ENCODE assay signal across 20 cellular contexts in genomic region chr5:176736271-176736965, GRCh38.
DNase-seq lines count a peak whose midpoint lies in the region; ATAC-seq, FAIRE-seq and TF ChIP-seq lines count a peak whose summit lies in the region.
"Had no signal": no experiment of that assay in that cellular context is flagged by ENCODE, and none has a peak within 500 bp of the region (broad histone marks: within the 10 kb centered on the region; RNA-seq: fewer than 3 reads in every experiment).

No MANE protein-coding gene starts in this region.

- no peaks in the 10 kb centered on the region for H3K36me3 Mint-ChIP-seq in neural progenitor cell
- H3K36me3 Mint-ChIP-seq: activated naive CD8-positive, alpha-beta T cell; CD4-positive, CD25-positive, alpha-beta regulatory T cell had no signal

- H3K4me3 ChIP-seq in H1 (ENCODE audit: extremely low read depth in 1 of 4, insufficient read depth in 2 of 4, low read depth in 3 of 4, low read length in 4 of 4) (no peak overlapping the region), neural progenitor cell (no peak overlapping the region), psoas muscle (no peak overlapping the region)
- H3K4me3 ChIP-seq: esophagus squamous epithelium, heart left ventricle, MG63, stomach had no signal

- H2AFZ ChIP-seq in H1 (ENCODE audit: low read length) (no peak overlapping the region), neural progenitor cell (replicated peaks) (peak overlapping the region; percentile 75)

- peaks cover 14% of the 10 kb centered on the region for H3F3A ChIP-seq in neural progenitor cell (ENCODE audit: low read depth)

- no peak overlapping the region for H3K9ac ChIP-seq in H1 (replicated peaks in 1 of 4; ENCODE audit: extremely low read depth in 1 of 4, low read depth in 3 of 4, low read length in 3 of 4)
- H3K9ac ChIP-seq in neural progenitor cell: no peak overlapping the region

- H3K9me3 ChIP-seq in H1 (ENCODE audit: insufficient read depth in 2 of 2, low read depth in 1 of 2, low read length in 1 of 2): no peaks in the 10 kb centered on the region
- no peaks in the 10 kb centered on the region for H3K9me3 ChIP-seq in neural progenitor cell (ENCODE audit: low read depth)
- no peaks in the 10 kb centered on the region for H3K9me3 ChIP-seq in psoas muscle
- H3K9me3 ChIP-seq: esophagus squamous epithelium, heart left ventricle, MG63, stomach had no signal

- H3K79me1 ChIP-seq in H1 (ENCODE audit: low read depth, low read length): no peaks in the 10 kb centered on the region

- H3K4me1 Mint-ChIP-seq in neural progenitor cell: peaks cover 57% of the 10 kb centered on the region
- H3K4me1 Mint-ChIP-seq: CD4-positive, CD25-positive, alpha-beta regulatory T cell had no signal

- TF ChIP-seq CTCF in H1 (IDR thresholded peaks at IDR 0.05; ENCODE audit: control extremely low read depth in 1 of 3, insufficient read depth in 1 of 3, low read depth in 1 of 3, low read length in 3 of 3): no peak
- TF ChIP-seq CTCF in neural progenitor cell (IDR thresholded peaks at IDR 0.05): no peak
- TF ChIP-seq CTCF in psoas muscle (IDR thresholded peaks at IDR 0.05): no peak

- no peak overlapping the region for H3K4ac ChIP-seq in H1 (replicated peaks; ENCODE audit: insufficient read length, low read depth, low read length)

- H3K56ac ChIP-seq in H1 (replicated peaks; ENCODE audit: insufficient read length, low read depth, low read length): no peak overlapping the region

- no peak overlapping the region for H2BK12ac ChIP-seq in H1 (ENCODE audit: low read depth, low read length)

- H3K4me1 ChIP-seq in H1 (replicated peaks in 1 of 4; ENCODE audit: control insufficient read depth in 3 of 4, insufficient read depth in 4 of 4, low read length in 3 of 4): peaks cover 2 to 23% (median 13%) of the 10 kb centered on the region in 4 experiments
- peaks cover 45% of the 10 kb centered on the region for H3K4me1 ChIP-seq in neural progenitor cell
- H3K4me1 ChIP-seq in psoas muscle: no peaks in the 10 kb centered on the region
- H3K4me1 ChIP-seq: esophagus squamous epithelium, heart left ventricle, stomach had no signal

- peak overlapping the region; percentile 80 for H3K27ac Mint-ChIP-seq in neural progenitor cell
- H3K27ac Mint-ChIP-seq: activated naive CD8-positive, alpha-beta T cell; CD4-positive, CD25-positive, alpha-beta regulatory T cell; T-helper 17 cell had no signal

- H3K14ac ChIP-seq in H1 (ENCODE audit: insufficient read length): no peak overlapping the region

- H3K4me2 ChIP-seq in H1 (ENCODE audit: insufficient read depth in 1 of 2, low read depth in 2 of 2, low read length in 2 of 2) (no peak overlapping the region), neural progenitor cell (peak overlapping the region; percentile 19)

- ATAC-seq in HG03280 (IDR thresholded peaks at IDR 0.05; ENCODE audit: unreplicated experiment) (no peak), psoas muscle (no peak)
- ATAC-seq: heart left ventricle, T-helper 17 cell had no signal

- H3K36me3 ChIP-seq in H1 (ENCODE audit: control insufficient read depth in 2 of 4, insufficient read depth in 4 of 4, low read length in 3 of 4) (no peaks in the 10 kb centered on the region; a peak in 1 of 8 replicates), neural progenitor cell (no peaks in the 10 kb centered on the region), psoas muscle (ENCODE audit: insufficient read depth in 1 of 2, low read depth in 1 of 2) (no peaks in the 10 kb centered on the region)
- H3K36me3 ChIP-seq: esophagus squamous epithelium, heart left ventricle, MG63, stomach had no signal

- H3K23me2 ChIP-seq in H1 (ENCODE audit: low read depth, low read length): no peaks in the 10 kb centered on the region

- H2BK20ac ChIP-seq in H1 (ENCODE audit: low read length): no peak overlapping the region

- POLR2A ChIA-PET in H1 (lab: Charles Lee; ENCODE audit: partially characterized antibody): interaction anchor here (0.9 to 1.3 kb wide), 2 partner anchors 42 to 66 kb away, joined by 3 to 4 read pairs; no protein-coding TSS in a partner anchor

- no peak overlapping the region for H4K5ac ChIP-seq in H1 (ENCODE audit: insufficient read length, low read depth, low read length)

- no peak for TF ChIP-seq EP300 in H1 (IDR thresholded peaks at IDR 0.05; ENCODE audit: borderline replicate concordance in 1 of 2, low read depth in 2 of 2, low read length in 2 of 2)

- H3K4me3 Mint-ChIP-seq in neural progenitor cell: no peak overlapping the region
- H3K4me3 Mint-ChIP-seq: activated naive CD8-positive, alpha-beta T cell; CD4-positive, CD25-positive, alpha-beta regulatory T cell; neural crest cell; T-helper 17 cell had no signal

- H2AK5ac ChIP-seq in H1 (ENCODE audit: low read depth, low read length): no peak overlapping the region

- no peaks in the 10 kb centered on the region for H3K79me2 ChIP-seq in H1 (ENCODE audit: control insufficient read depth in 1 of 2, insufficient read depth in 2 of 2, low read length in 2 of 2)
- no peaks in the 10 kb centered on the region for H3K79me2 ChIP-seq in neural progenitor cell (ENCODE audit: low read depth)

- WGBS in H1 (ENCODE audit: extremely low coverage in 1 of 2, insufficient coverage in 1 of 2, insufficient read length in 1 of 2, insufficient replicate concordance in 2 of 2, low coverage in 1 of 2, low lambda C conversion rate in 2 of 2, missing lambda C conversion rate in 1 of 2), 2 experiments: 80% methylated on average over 10 of the region's 10 CpGs; no CpG with 5 or more reads in 1 of the 2 experiments
- 58 to 65% (median 59%) methylated on average over 10 of the region's 10 CpGs for WGBS in psoas muscle, 3 donors

- H3K27ac ChIP-seq in H1 (ENCODE audit: low read depth, low read length) (no peak overlapping the region), neural progenitor cell (no peak overlapping the region), psoas muscle (no peak overlapping the region)
- H3K27ac ChIP-seq: esophagus squamous epithelium, heart left ventricle, stomach had no signal

- no peak overlapping the region for H4K8ac ChIP-seq in H1 (ENCODE audit: extremely low read depth, insufficient read depth, low read length)

- no peaks in the 10 kb centered on the region for H3K9me3 Mint-ChIP-seq in neural progenitor cell
- H3K9me3 Mint-ChIP-seq: neural crest cell had no signal

- TF ChIP-seq POLR2A in H1 (IDR thresholded peaks at IDR 0.05; ENCODE audit: control extremely low read depth in 1 of 2, low read depth in 2 of 2, low read length in 2 of 2): no peak

- no peak overlapping the region for H2BK120ac ChIP-seq in H1 (replicated peaks; ENCODE audit: low read depth, low read length)

- H2BK5ac ChIP-seq in H1 (ENCODE audit: low read depth, low read length): no peak overlapping the region; the same call in 1 of the 2 replicates

- CTCF ChIA-PET in H1 (lab: Charles Lee; ENCODE audit: partially characterized antibody): interaction anchor here (0.6 to 9.4 kb wide), 6 partner anchors 9 to 77 kb away, joined by 3 to 56 read pairs (median 4); no protein-coding TSS in a partner anchor

- no peak overlapping the region for H4K91ac ChIP-seq in H1 (replicated peaks; ENCODE audit: insufficient read length, low read length)

- no peak for FAIRE-seq in H1 (lab: Jason Lieb, UNC)
- FAIRE-seq: islet of Langerhans had no signal

- no peaks in the 10 kb centered on the region for H4K20me1 ChIP-seq in H1 (replicated peaks in 1 of 2; ENCODE audit: control insufficient read depth in 1 of 2, insufficient read depth in 2 of 2, low read length in 2 of 2)
- H4K20me1 ChIP-seq in neural progenitor cell (ENCODE audit: low read depth): no peaks in the 10 kb centered on the region

- H3K23ac ChIP-seq in H1 (ENCODE audit: insufficient read length): no peak overlapping the region

- TF ChIP-seq RAD21 in H1 (IDR thresholded peaks at IDR 0.05 in 1 of 2, conservative IDR thresholded peaks at IDR 0.05 in 1 of 2; ENCODE audit: low read depth in 2 of 2, low read length in 2 of 2): no peak

- H2BK15ac ChIP-seq in H1 (ENCODE audit: low read length): no peak overlapping the region

- DNase-seq in D341Med (ENCODE audit: low spot score) (peak; percentile 8), NCI-H69 (lab: John Stamatoyannopoulos, UW) (peak; percentile 75), H1 (ENCODE audit: low read depth in 1 of 2, low spot score in 2 of 2) (peak in 1 of 2 experiments; percentile 41), neural progenitor cell (ENCODE audit: low spot score) (peak; percentile 52), KBM-7 (no peak), psoas muscle (no peak)
- DNase-seq in activated CD4-positive, alpha-beta T cell treated with anti-CD3 and anti-CD28 coated beads, Interleukin-2, amount 50 U/mL, for 1 hour: no peak
- DNase-seq: activated CD4-positive, alpha-beta T cell treated with anti-CD3 and anti-CD28 coated beads for 1 hour; CD4-positive, CD25-positive, alpha-beta regulatory T cell; esophagus squamous epithelium; MG63; NCI-H1694 treated with DMSO at 0.1 percent for 48 hours; SIG-M5 had no signal

- H3K27me3 ChIP-seq in H1 (replicated peaks in 1 of 4; ENCODE audit: control insufficient read depth in 3 of 4, extremely low read depth in 1 of 4, insufficient read depth in 3 of 4, low read length in 3 of 4) (peaks cover 0 to 17% (median 4%) of the 10 kb centered on the region in 4 experiments; a peak in 4 of 7 replicates), neural progenitor cell (peaks cover 5% of the 10 kb centered on the region), psoas muscle (ENCODE audit: insufficient read depth in 3 of 3, low read length in 2 of 3) (peaks cover 0 to 79% (median 27%) of the 10 kb centered on the region in 3 donors)

- H3K27me3 Mint-ChIP-seq in neural progenitor cell (ENCODE audit: insufficient read depth, low read depth): peaks cover 14% of the 10 kb centered on the region

- in situ Hi-C loops in KBM-7 (cut with MboI; ENCODE audit: low pct_unique_long_range_greater_than_20kb, low sequenced_read_pairs): no loop called here

- no peak overlapping the region; the same call in 1 of the 2 replicates for H3K18ac ChIP-seq in H1 (ENCODE audit: extremely low read depth, low read length)

- intact Hi-C loops in psoas muscle (cut with DNase I): no loop called here

TF ChIP-seq in H1, 55 proteins besides CTCF, POLR2A, EP300 and RAD21:
- TF ChIP-seq RXRA (IDR thresholded peaks at IDR 0.05; ENCODE audit: insufficient read depth, low read depth, low read length): no peak
- 0 out of 2 replicates have a peak, but pooled peaks have one; percentile 27 for TF ChIP-seq E2F6 (IDR thresholded peaks at IDR 0.05)
- TF ChIP-seq SP1 (IDR thresholded peaks at IDR 0.05; ENCODE audit: low read depth, low read length): peak; percentile 72; the same call in 1 of the 2 replicates

Comparison
In these comparisons a context has a peak if more than half of its experiments do, and no peak if none do; other contexts are left out.
1. DNase-seq: peak in D341Med (single experiment), NCI-H69 (single experiment) and neural progenitor cell (single experiment); none in activated CD4-positive, alpha-beta T cell treated with anti-CD3 and anti-CD28 coated beads, Interleukin-2, amount 50 U/mL, for 1 hour (single experiment), KBM-7 (single experiment) and psoas muscle (0 of 2).